ENCODE assay signal across 18 cellular contexts in the genomic region with DNA sequence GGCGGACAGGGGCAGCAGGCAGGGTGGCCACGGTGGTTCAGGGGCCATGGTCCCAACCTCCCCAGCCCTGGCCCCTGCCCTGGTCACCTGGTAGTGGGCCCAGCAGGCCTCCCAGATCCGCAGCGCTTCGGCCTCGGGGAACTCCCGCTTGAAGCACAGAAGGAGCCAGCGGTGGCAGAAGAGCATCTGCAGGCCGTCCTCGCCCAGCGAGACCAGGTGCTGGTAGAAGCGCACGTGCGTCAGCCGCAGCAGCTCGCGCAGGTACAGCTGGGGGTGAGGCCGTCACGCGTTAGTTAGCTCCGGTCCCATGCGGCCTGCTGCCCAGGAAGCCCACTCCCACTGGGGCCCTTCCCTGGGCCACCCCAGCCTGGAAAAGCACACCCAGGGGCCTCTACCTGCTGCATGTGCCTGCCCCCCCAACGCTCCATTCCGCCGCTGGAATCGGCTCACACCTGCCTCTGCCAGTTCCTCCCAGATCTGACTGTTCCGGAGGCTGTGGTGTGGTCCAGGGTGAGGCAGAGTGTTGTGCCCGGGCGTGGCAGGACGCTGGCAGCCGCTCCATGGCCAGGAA.
DNase-seq lines count a peak whose midpoint lies in the region; ATAC-seq and TF ChIP-seq lines count a peak whose summit lies in the region.
"Had no signal": no experiment of that assay in that cellular context is flagged by ENCODE, and none has a peak within 500 bp of the region (broad histone marks: within the 10 kb centered on the region; RNA-seq: fewer than 3 reads in every experiment).

No MANE protein-coding gene starts in this region.

- TF ChIP-seq CTCF in natural killer cell (IDR thresholded peaks at IDR 0.05) (no peak), coronary artery (IDR thresholded peaks at IDR 0.05) (no peak), omental fat pad (IDR thresholded peaks at IDR 0.05) (no peak)

- ATAC-seq in natural killer cell treated with Interleukin-12 subunit alpha and Interleukin-12 subunit beta and Interleukin-15 and Interleukin-18, amount 100 ng/mL, for 72 hours: no peak
- ATAC-seq in natural killer cell (no peak), omental fat pad (ENCODE audit: low FRiP score) (no peak)
- ATAC-seq in effector memory CD8-positive, alpha-beta T cell (replicated peaks): no peak

- no peaks in the 10 kb centered on the region for H3K36me3 Mint-ChIP-seq in natural killer cell treated with Interleukin-12 subunit alpha and Interleukin-12 subunit beta and Interleukin-15 and Interleukin-18, amount 100 ng/mL, for 72 hours
- no peaks in the 10 kb centered on the region for H3K36me3 Mint-ChIP-seq in natural killer cell
- no peaks in the 10 kb centered on the region for H3K36me3 Mint-ChIP-seq in effector memory CD8-positive, alpha-beta T cell (ENCODE audit: insufficient read depth)

- DNase-seq in natural killer cell treated with Interleukin-12 subunit alpha and Interleukin-12 subunit beta and Interleukin-15 and Interleukin-18, amount 100 ng/mL, for 72 hours (ENCODE audit: low spot score): peak; percentile 48
- DNase-seq in natural killer cell: no peak
- peak; percentile 66 for DNase-seq in coronary artery (ENCODE audit: low spot score)
- peak; percentile 14 for DNase-seq in omental fat pad (ENCODE audit: low spot score)
- no peak for DNase-seq in stimulated activated CD4-positive, alpha-beta T cell treated with anti-CD3 and anti-CD28 coated beads, Interleukin-15, amount 100 ng/mL, for 24 hours
- DNase-seq in MV-4-11 (lab: John Stamatoyannopoulos, UW): no peak
- DNase-seq in effector memory CD8-positive, alpha-beta T cell: no peak
- DNase-seq: activated gamma-delta T cell, AML-193, EL, NCI-H1048, NCI-H2029 treated with DMSO at 0.1 percent for 48 hours, NCI-H510A had no signal

- H3K4me1 Mint-ChIP-seq in natural killer cell treated with Interleukin-12 subunit alpha and Interleukin-12 subunit beta and Interleukin-15 and Interleukin-18, amount 100 ng/mL, for 72 hours (ENCODE audit: low read depth in 2 of 2): peaks cover 6 to 9% of the 10 kb centered on the region in 2 donors
- peaks cover 7 to 8% of the 10 kb centered on the region in 2 donors for H3K4me1 Mint-ChIP-seq in natural killer cell
- H3K4me1 Mint-ChIP-seq in effector memory CD8-positive, alpha-beta T cell (ENCODE audit: low read depth in 2 of 2): peaks cover 6 to 9% of the 10 kb centered on the region in 2 donors

- no peak overlapping the region for H3K4me3 ChIP-seq in coronary artery
- H3K4me3 ChIP-seq: ascending aorta, hepatocyte, vagina had no signal

- H3K27ac Mint-ChIP-seq in natural killer cell treated with Interleukin-12 subunit alpha and Interleukin-12 subunit beta and Interleukin-15 and Interleukin-18, amount 100 ng/mL, for 72 hours: no peak overlapping the region
- H3K27ac Mint-ChIP-seq in natural killer cell: no peak overlapping the region
- no peak overlapping the region for H3K27ac Mint-ChIP-seq in effector memory CD8-positive, alpha-beta T cell

- H3K27me3 Mint-ChIP-seq in natural killer cell treated with Interleukin-12 subunit alpha and Interleukin-12 subunit beta and Interleukin-15 and Interleukin-18, amount 100 ng/mL, for 72 hours: no peaks in the 10 kb centered on the region
- no peaks in the 10 kb centered on the region for H3K27me3 Mint-ChIP-seq in natural killer cell (ENCODE audit: low read depth in 2 of 2)
- H3K27me3 Mint-ChIP-seq in effector memory CD8-positive, alpha-beta T cell: no peaks in the 10 kb centered on the region

- intact Hi-C loops in natural killer cell (cut with micrococcal nuclease): no loop called here

- no peak overlapping the region for H3K4me3 Mint-ChIP-seq in natural killer cell treated with Interleukin-12 subunit alpha and Interleukin-12 subunit beta and Interleukin-15 and Interleukin-18, amount 100 ng/mL, for 72 hours
- H3K4me3 Mint-ChIP-seq in natural killer cell: no peak overlapping the region
- H3K4me3 Mint-ChIP-seq in effector memory CD8-positive, alpha-beta T cell: no peak overlapping the region

- H3K27ac ChIP-seq in coronary artery: no peak overlapping the region
- H3K27ac ChIP-seq: ascending aorta, hepatocyte, KMS-11, neutrophil, vagina had no signal

- no peaks in the 10 kb centered on the region for H3K9me3 Mint-ChIP-seq in natural killer cell treated with Interleukin-12 subunit alpha and Interleukin-12 subunit beta and Interleukin-15 and Interleukin-18, amount 100 ng/mL, for 72 hours
- no peaks in the 10 kb centered on the region for H3K9me3 Mint-ChIP-seq in natural killer cell
- no peaks in the 10 kb centered on the region for H3K9me3 Mint-ChIP-seq in effector memory CD8-positive, alpha-beta T cell

Comparison
In these comparisons a context has a peak if more than half of its experiments do, and no peak if none do; other contexts are left out.
1. DNase-seq: peak in natural killer cell treated with Interleukin-12 subunit alpha and Interleukin-12 subunit beta and Interleukin-15 and Interleukin-18, amount 100 ng/mL, for 72 hours (single experiment), coronary artery (single experiment) and omental fat pad (single experiment); none in natural killer cell (single experiment), stimulated activated CD4-positive, alpha-beta T cell treated with anti-CD3 and anti-CD28 coated beads, Interleukin-15, amount 100 ng/mL, for 24 hours (single experiment), MV-4-11 (single experiment) and effector memory CD8-positive, alpha-beta T cell (0 of 3).